Comparison of ENCODE assay signal across 8 cellular contexts in genomic region chr7:44980393-44981034, GRCh38. TPM values are rescaled to one million over a fixed set of nuclear protein-coding genes. Genes with fewer than 3 reads are reported as not detected.
DNase-seq lines count a peak whose midpoint lies in the region; ATAC-seq and TF ChIP-seq lines count a peak whose summit lies in the region.

No MANE protein-coding gene starts in this region.

- H3K4me1 Mint-ChIP-seq in activated naive CD8-positive, alpha-beta T cell treated with anti-CD3 and anti-CD28 coated beads, Interleukin-2, amount 50 U/mL, for 24 hours = peaks cover 73% of the 10 kb centered on the region
- H3K4me1 Mint-ChIP-seq in naive thymus-derived CD8-positive, alpha-beta T cell = peaks cover 35 to 88% (median 82%) of the 10 kb centered on the region in 4 donors

- peak overlapping the region; percentile 10 for H3K27ac ChIP-seq in PC-9

- no peaks in the 10 kb centered on the region for H3K27me3 Mint-ChIP-seq in activated naive CD8-positive, alpha-beta T cell treated with anti-CD3 and anti-CD28 coated beads, Interleukin-2, amount 50 U/mL, for 24 hours
- H3K27me3 Mint-ChIP-seq in naive thymus-derived CD8-positive, alpha-beta T cell = no peaks in the 10 kb centered on the region

- H3K4me1 ChIP-seq in PC-9 (replicated peaks; ENCODE audit: insufficient read depth) = peaks cover 15% of the 10 kb centered on the region; the same call in 1 of the 2 replicates

- TF ChIP-seq CTCF in PC-9 (conservative IDR thresholded peaks at IDR 0.05) = no peak

- peaks cover 33% of the 10 kb centered on the region for H3K36me3 ChIP-seq in PC-9 (ENCODE audit: low read depth)

- H3K27ac Mint-ChIP-seq in activated naive CD8-positive, alpha-beta T cell treated with anti-CD3 and anti-CD28 coated beads, Interleukin-2, amount 50 U/mL, for 24 hours = peak overlapping the region; percentile 99
- H3K27ac Mint-ChIP-seq in naive thymus-derived CD8-positive, alpha-beta T cell = peak overlapping the region; percentile 78 to 98 (median 94)

- peak overlapping the region; percentile 100 for H3K4me3 Mint-ChIP-seq in activated naive CD8-positive, alpha-beta T cell treated with anti-CD3 and anti-CD28 coated beads, Interleukin-2, amount 50 U/mL, for 24 hours
- peak overlapping the region; percentile 32 to 99 (median 94) for H3K4me3 Mint-ChIP-seq in naive thymus-derived CD8-positive, alpha-beta T cell

- POLR2A ChIA-PET in PC-9 (lab: Charles Lee; ENCODE audit: unreplicated experiment) = interaction anchor here (0.7 kb wide), 1 partner anchor 210 kb away, joined by 3 read pairs; no protein-coding TSS in a partner anchor
- POLR2A ChIA-PET in naive thymus-derived CD8-positive, alpha-beta T cell (lab: Charles Lee) = interaction anchor here (0.6 to 10.5 kb wide), 8 partner anchors 11 to 135 kb away, joined by 3 to 207 read pairs (median 4); partner anchors contain the start of gene PURB

- no peaks in the 10 kb centered on the region for H3K27me3 ChIP-seq in PC-9 (ENCODE audit: insufficient read depth, low read depth)

- intact Hi-C loops in PC-9 (cut with micrococcal nuclease; ENCODE audit: unreplicated experiment) = loop anchor here (10.0 kb wide), 2 partner anchors 126 to 396 kb away; partner anchors contain the start of gene TMED4

- peaks cover 27% of the 10 kb centered on the region for H3K79me2 ChIP-seq in PC-9 (ENCODE audit: low read depth)

- no peaks in the 10 kb centered on the region for H3K9me3 ChIP-seq in PC-9 (ENCODE audit: insufficient read depth, low read depth)

- no peak for DNase-seq in PC-9
- DNase-seq in activated naive CD8-positive, alpha-beta T cell treated with anti-CD3 and anti-CD28 coated beads, Interleukin-2, amount 50 U/mL, for 24 hours = peak; percentile 87
- peak in 9 of 10 donors; percentile 21 to 71 (median 53) for DNase-seq in naive thymus-derived CD8-positive, alpha-beta T cell
- DNase-seq in NCI-H748 treated with DMSO at 0.1 percent for 48 hours (lab: John Stamatoyannopoulos, UW) = no peak
- DNase-seq in HT-29 (ENCODE audit: low spot score) = no peak
- DNase-seq in OCI-M2 (lab: John Stamatoyannopoulos, UW; ENCODE audit: unreplicated experiment) = no peak

- H4K20me1 ChIP-seq in PC-9 (ENCODE audit: insufficient read depth) = peaks cover 31% of the 10 kb centered on the region

- H3F3A ChIP-seq in PC-9 (ENCODE audit: insufficient read depth, low read depth) = peaks cover 64% of the 10 kb centered on the region

- CTCF ChIA-PET in PC-9 (lab: Charles Lee) = no interaction called here

- H3K9me2 ChIP-seq in PC-9 (ENCODE audit: insufficient read depth) = no peaks in the 10 kb centered on the region

- peaks cover 71% of the 10 kb centered on the region for H3K36me3 Mint-ChIP-seq in activated naive CD8-positive, alpha-beta T cell treated with anti-CD3 and anti-CD28 coated beads, Interleukin-2, amount 50 U/mL, for 24 hours (ENCODE audit: low read depth)
- peaks cover 8 to 52% (median 21%) of the 10 kb centered on the region in 3 donors for H3K36me3 Mint-ChIP-seq in naive thymus-derived CD8-positive, alpha-beta T cell

- H3K4me2 ChIP-seq in PC-9 = no peak overlapping the region

- BruUV-seq in PC-9 (replicated peaks; lab: Mats Ljungman, UMichigan) = no TSS peak

- H3K4me3 ChIP-seq in PC-9 = no peak overlapping the region

- H2AFZ ChIP-seq in PC-9 = no peak overlapping the region

- ATAC-seq in GM18508 (IDR thresholded peaks at IDR 0.05; ENCODE audit: insufficient read depth, unreplicated experiment) (peak; percentile 29), HG02759 (IDR thresholded peaks at IDR 0.05; ENCODE audit: unreplicated experiment) (peak; percentile 50)
- peak; percentile 60 for ATAC-seq in activated naive CD8-positive, alpha-beta T cell treated with anti-CD3 and anti-CD28 coated beads, Interleukin-2, amount 50 U/mL, for 24 hours
- ATAC-seq in naive thymus-derived CD8-positive, alpha-beta T cell = peak; percentile 29 to 39

- no peaks in the 10 kb centered on the region for H3K9me3 Mint-ChIP-seq in activated naive CD8-positive, alpha-beta T cell treated with anti-CD3 and anti-CD28 coated beads, Interleukin-2, amount 50 U/mL, for 24 hours
- no peaks in the 10 kb centered on the region for H3K9me3 Mint-ChIP-seq in naive thymus-derived CD8-positive, alpha-beta T cell

RNA-seq across cellular contexts. Expression of gene MYO1G, which starts 1.7 kb away (rescaled TPM):
- 0.24 and 0.28 TPM in 2 replicates for total RNA-seq in PC-9 (2021)
- total RNA-seq in naive thymus-derived CD8-positive, alpha-beta T cell = 10 to 100 TPM; 44.4 to 44.5 TPM
- polyA plus RNA-seq in naive thymus-derived CD8-positive, alpha-beta T cell = 100 to 1,000 TPM in 1 of 3 donors, 10 to 100 TPM in 2; 60.0 to 106 (median 73.8) TPM
- total RNA-seq in HT-29 (2014; rRNA removed; shearing (Covaris generic)) = 0.08 and 0.31 TPM in 2 replicates

RNA-seq across cellular contexts. Expression of gene CCM2, which starts 19.5 kb away (rescaled TPM):
- total RNA-seq in PC-9 (2021) = 48.1 and 54.2 TPM in 2 replicates
- total RNA-seq in naive thymus-derived CD8-positive, alpha-beta T cell = 100 to 1,000 TPM; 160 to 167 TPM
- polyA plus RNA-seq in naive thymus-derived CD8-positive, alpha-beta T cell = 10 to 100 TPM; 49.9 to 81.7 (median 63.2) TPM
- 69.8 and 90.2 TPM in 2 replicates for total RNA-seq in HT-29 (2014; rRNA removed; shearing (Covaris generic))

Comparison
In these comparisons a context has a peak if more than half of its experiments do, and no peak if none do; other contexts are left out.
1. DNase-seq: peak in activated naive CD8-positive, alpha-beta T cell treated with anti-CD3 and anti-CD28 coated beads, Interleukin-2, amount 50 U/mL, for 24 hours (single experiment) and naive thymus-derived CD8-positive, alpha-beta T cell (9 of 10); none in PC-9 (0 of 2), NCI-H748 treated with DMSO at 0.1 percent for 48 hours (single experiment), HT-29 (single experiment) and OCI-M2 (single experiment).
2. RNA of gene MYO1G, which starts 1.7 kb away (total RNA-seq): 44.4 to 44.5 TPM in naive thymus-derived CD8-positive, alpha-beta T cell; 0.24 to 0.28 TPM in PC-9 and 0.08 to 0.31 TPM in HT-29; every median in the first group is over 10 times any median in the second.
3. Peak in every context shown above with its lines, with median percentiles within 50 percentile points of each other: ATAC-seq.